24 cellular contexts compared by ENCODE assay signal in genomic region chr17:11981862-11982261, GRCh38. TPM values are rescaled to one million over a fixed set of nuclear protein-coding genes. Genes with fewer than 3 reads are reported as not detected.
DNase-seq lines count a peak whose midpoint lies in the region; FAIRE-seq and TF ChIP-seq lines count a peak whose summit lies in the region.
"Had no signal": no experiment of that assay in that cellular context is flagged by ENCODE, and none has a peak within 500 bp of the region (broad histone marks: within the 10 kb centered on the region; RNA-seq: fewer than 3 reads in every experiment).

No MANE protein-coding gene starts in this region.

- H2AK5ac ChIP-seq in H1 (ENCODE audit: low read depth, low read length) (no peak overlapping the region), mesendoderm (ENCODE audit: low read length) (no peak overlapping the region)

- H4K20me1 ChIP-seq in H1 (replicated peaks in 1 of 2; ENCODE audit: control insufficient read depth in 1 of 2, insufficient read depth in 2 of 2, low read length in 2 of 2) = no peaks in the 10 kb centered on the region
- H4K20me1 ChIP-seq: BLaER1 had no signal

- no peak overlapping the region for H2BK12ac ChIP-seq in H1 (ENCODE audit: low read depth, low read length)

- TF ChIP-seq RAD21 in H1 (IDR thresholded peaks at IDR 0.05 in 1 of 2, conservative IDR thresholded peaks at IDR 0.05 in 1 of 2; ENCODE audit: low read depth in 2 of 2, low read length in 2 of 2) = no peak

- H4K91ac ChIP-seq in H1 (replicated peaks; ENCODE audit: insufficient read length, low read length) = no peak overlapping the region

- no peak for TF ChIP-seq CTCF in MCF 10A (IDR thresholded peaks at IDR 0.05; ENCODE audit: unreplicated experiment)
- TF ChIP-seq CTCF in breast epithelium (IDR thresholded peaks at IDR 0.05) = no peak
- no peak for TF ChIP-seq CTCF in H1 (IDR thresholded peaks at IDR 0.05; ENCODE audit: control extremely low read depth in 1 of 3, insufficient read depth in 1 of 3, low read depth in 1 of 3, low read length in 3 of 3)
- TF ChIP-seq CTCF in ascending aorta (IDR thresholded peaks at IDR 0.05) = no peak
- no peak for TF ChIP-seq CTCF in GM10248 (IDR thresholded peaks at IDR 0.05; ENCODE audit: control extremely low read depth, extremely low read depth, low read depth, missing control alignments)
- TF ChIP-seq CTCF in BE2C (IDR thresholded peaks at IDR 0.05; ENCODE audit: low read depth, low read length) = no peak

- no peak for TF ChIP-seq POLR2A in breast epithelium (IDR thresholded peaks at IDR 0.05)
- no peak for TF ChIP-seq POLR2A in H1 (IDR thresholded peaks at IDR 0.05; ENCODE audit: control extremely low read depth in 1 of 2, low read depth in 2 of 2, low read length in 2 of 2)

- H3K18ac ChIP-seq in H1 (ENCODE audit: extremely low read depth, low read length) (no peak overlapping the region), mesendoderm (ENCODE audit: low read length) (no peak overlapping the region)

- H4K5ac ChIP-seq in H1 (ENCODE audit: insufficient read length, low read depth, low read length) (no peak overlapping the region), mesendoderm (ENCODE audit: low read length) (no peak overlapping the region)

- H3K36me3 ChIP-seq in breast epithelium (no peaks in the 10 kb centered on the region), SK-N-MC (ENCODE audit: insufficient read depth, low read length) (peaks cover 27% of the 10 kb centered on the region), H1 (ENCODE audit: control insufficient read depth in 2 of 4, insufficient read depth in 4 of 4, low read length in 3 of 4) (peaks cover 0 to 27% (median 8%) of the 10 kb centered on the region in 4 experiments; a peak in 5 of 8 replicates), mesendoderm (ENCODE audit: control insufficient read depth, insufficient read depth, low read length) (no peaks in the 10 kb centered on the region), ascending aorta (peaks cover 22 to 43% of the 10 kb centered on the region in 2 donors), BE2C (no peaks in the 10 kb centered on the region)

- H4K8ac ChIP-seq in H1 (ENCODE audit: extremely low read depth, insufficient read depth, low read length) (no peak overlapping the region), mesendoderm (ENCODE audit: low read depth, low read length) (no peak overlapping the region)

- H2BK20ac ChIP-seq in H1 (ENCODE audit: low read length) = no peak overlapping the region

- no peak for TF ChIP-seq EP300 in H1 (IDR thresholded peaks at IDR 0.05; ENCODE audit: borderline replicate concordance in 1 of 2, low read depth in 2 of 2, low read length in 2 of 2)

- no peaks in the 10 kb centered on the region for H3K79me2 ChIP-seq in H1 (ENCODE audit: control insufficient read depth in 1 of 2, insufficient read depth in 2 of 2, low read length in 2 of 2)
- H3K79me2 ChIP-seq in mesendoderm (ENCODE audit: control insufficient read depth, insufficient read depth, low read length) = no peaks in the 10 kb centered on the region

- H2BK15ac ChIP-seq in H1 (ENCODE audit: low read length) = no peak overlapping the region
- H2BK15ac ChIP-seq in mesendoderm (replicated peaks; ENCODE audit: low read depth) = no peak overlapping the region

- H3K27ac Mint-ChIP-seq in MCF 10A (ENCODE audit: low read depth, unreplicated experiment) = peak overlapping the region; percentile 27
- H3K27ac Mint-ChIP-seq: CD4-positive, alpha-beta T cell had no signal

- H3K9me3 Mint-ChIP-seq in MCF 10A (ENCODE audit: unreplicated experiment) = no peaks in the 10 kb centered on the region
- H3K9me3 Mint-ChIP-seq: CD4-positive, alpha-beta T cell; CD8-positive, alpha-beta memory T cell had no signal

- H3K9me3 ChIP-seq in breast epithelium = no peaks in the 10 kb centered on the region
- no peaks in the 10 kb centered on the region for H3K9me3 ChIP-seq in SK-N-MC (ENCODE audit: low read depth, low read length)
- no peaks in the 10 kb centered on the region for H3K9me3 ChIP-seq in H1 (ENCODE audit: insufficient read depth in 2 of 2, low read depth in 1 of 2, low read length in 1 of 2)
- H3K9me3 ChIP-seq in ascending aorta = no peaks in the 10 kb centered on the region
- no peaks in the 10 kb centered on the region for H3K9me3 ChIP-seq in BE2C
- H3K9me3 ChIP-seq: A549, BLaER1 had no signal

- H3K23ac ChIP-seq in H1 (ENCODE audit: insufficient read length) = no peak overlapping the region
- H3K23ac ChIP-seq in mesendoderm (ENCODE audit: low read length) = no peak overlapping the region

- no peak overlapping the region for H3K4me2 ChIP-seq in H1 (ENCODE audit: insufficient read depth in 1 of 2, low read depth in 2 of 2, low read length in 2 of 2)
- H3K4me2 ChIP-seq in mesendoderm (ENCODE audit: low read length) = no peak overlapping the region
- H3K4me2 ChIP-seq: A549, BLaER1 had no signal

- H2BK120ac ChIP-seq in H1 (replicated peaks; ENCODE audit: low read depth, low read length) (no peak overlapping the region), mesendoderm (ENCODE audit: low read depth, low read length) (no peak overlapping the region)

- WGBS in H1 (ENCODE audit: extremely low coverage in 1 of 2, insufficient coverage in 1 of 2, insufficient read length in 1 of 2, insufficient replicate concordance in 2 of 2, low coverage in 1 of 2, low lambda C conversion rate in 2 of 2, missing lambda C conversion rate in 1 of 2), 2 experiments = 81% methylated on average over 4 of the region's 4 CpGs; no CpG with 5 or more reads in 1 of the 2 experiments
- no CpG with 5 or more reads among the region's 4 CpGs for WGBS in mesendoderm (ENCODE audit: extremely low coverage, insufficient coverage, low lambda C conversion rate)

- intact Hi-C loops in MCF 10A (cut with micrococcal nuclease) = loop anchor here (10.0 kb wide), 4 partner anchors 237 to 1247 kb away; partner anchors contain the start of gene TMEM220
- intact Hi-C loops in breast epithelium (cut with DNase I; ENCODE audit: low total_unique reads) = no loop called here
- intact Hi-C loops in ascending aorta (cut with DNase I) = no loop called here

- H3K4me3 ChIP-seq in breast epithelium (no peak overlapping the region), SK-N-MC (peak overlapping the region; percentile 36), H1 (ENCODE audit: extremely low read depth in 1 of 4, insufficient read depth in 2 of 4, low read depth in 3 of 4, low read length in 4 of 4) (no peak overlapping the region), mesendoderm (ENCODE audit: low read length) (no peak overlapping the region), ascending aorta (no peak overlapping the region), BE2C (ENCODE audit: low read depth, low read length) (no peak overlapping the region)
- H3K4me3 ChIP-seq: A549, BLaER1 had no signal

- no peak for DNase-seq in MCF 10A (ENCODE audit: unreplicated experiment)
- no peak for DNase-seq in breast epithelium (ENCODE audit: low spot score in 2 of 2)
- DNase-seq in SK-N-MC (ENCODE audit: low read depth, low spot score) = no peak
- no peak for DNase-seq in H1 (ENCODE audit: low read depth in 1 of 2, low spot score in 2 of 2)
- peak; percentile 57 for DNase-seq in mesendoderm
- no peak for DNase-seq in ascending aorta (ENCODE audit: low spot score in 2 of 2)
- no peak for DNase-seq in GM10248 (ENCODE audit: extremely low spot score)
- no peak for DNase-seq in BE2C
- DNase-seq: 8988T; ACHN; CD4-positive, alpha-beta T cell; CD8-positive, alpha-beta memory T cell; DMS 273 treated with DMSO at 0.1 percent for 48 hours; DMS79; EL; GDM1; GOT3; H7 had no signal

- H3K27ac ChIP-seq in breast epithelium (no peak overlapping the region), SK-N-MC (0 out of 2 replicates have a peak overlapping the region, but pooled peaks have one; percentile 11), H1 (ENCODE audit: low read depth, low read length) (no peak overlapping the region), mesendoderm (ENCODE audit: low read depth, low read length) (no peak overlapping the region), ascending aorta (no peak overlapping the region)
- H3K27ac ChIP-seq: A549, BLaER1, C4-2B had no signal

- H3K23me2 ChIP-seq in H1 (ENCODE audit: low read depth, low read length) = no peaks in the 10 kb centered on the region

- peaks cover 23% of the 10 kb centered on the region for H3K36me3 Mint-ChIP-seq in MCF 10A (ENCODE audit: insufficient read depth, unreplicated experiment)

- H3K9ac ChIP-seq in SK-N-MC (ENCODE audit: insufficient read length) (no peak overlapping the region), H1 (replicated peaks in 1 of 4; ENCODE audit: extremely low read depth in 1 of 4, low read depth in 3 of 4, low read length in 3 of 4) (no peak overlapping the region), mesendoderm (ENCODE audit: low read length) (no peak overlapping the region)
- H3K9ac ChIP-seq: BLaER1 had no signal

- CTCF ChIA-PET in MCF 10A (lab: Yijun Ruan, JAX) (interaction anchor here (0.6 to 7.5 kb wide), 11 partner anchors 8 to 1107 kb away, joined by 3 to 48 read pairs (median 5); partner anchors contain the start of gene ZNF18), H1 (lab: Charles Lee; ENCODE audit: partially characterized antibody) (interaction anchor here (0.6 to 2.4 kb wide), 6 partner anchors 10 to 713 kb away, joined by 3 to 10 read pairs (median 4); no protein-coding TSS in a partner anchor), GM10248 (lab: Yijun Ruan, JAX) (no interaction called here)

- H3K56ac ChIP-seq in H1 (replicated peaks; ENCODE audit: insufficient read length, low read depth, low read length) (no peak overlapping the region), mesendoderm (ENCODE audit: low read length) (no peak overlapping the region)

- FAIRE-seq in H1 (lab: Jason Lieb, UNC) = peak; percentile 36
- FAIRE-seq: D721Med, GM12891, GM18507 had no signal

- H3K4me3 Mint-ChIP-seq in MCF 10A (ENCODE audit: unreplicated experiment) = no peak overlapping the region
- H3K4me3 Mint-ChIP-seq: CD4-positive, alpha-beta T cell; CD8-positive, alpha-beta memory T cell had no signal

- H3K4ac ChIP-seq in H1 (replicated peaks; ENCODE audit: insufficient read length, low read depth, low read length) = no peak overlapping the region
- no peak overlapping the region for H3K4ac ChIP-seq in mesendoderm (ENCODE audit: low read depth, low read length)

- POLR2A ChIA-PET in MCF 10A (lab: Yijun Ruan, JAX) = interaction anchor here (1.2 to 2.7 kb wide), 3 partner anchors 15 to 41 kb away, joined by 3 to 15 read pairs (median 14); partner anchors contain the start of gene ZNF18
- POLR2A ChIA-PET in H1 (lab: Charles Lee; ENCODE audit: partially characterized antibody) = no interaction called here
- POLR2A ChIA-PET in GM10248 (lab: Yijun Ruan, JAX) = no interaction called here

- H3K79me1 ChIP-seq in H1 (ENCODE audit: low read depth, low read length) = no peaks in the 10 kb centered on the region
- H3K79me1 ChIP-seq in mesendoderm (ENCODE audit: low read length) = no peaks in the 10 kb centered on the region

- BruUV-seq in MCF 10A (replicated peaks; lab: Mats Ljungman, UMichigan) = no TSS peak

- H3K4me1 Mint-ChIP-seq in MCF 10A (ENCODE audit: insufficient read depth, unreplicated experiment) = peaks cover 7% of the 10 kb centered on the region

- no peaks in the 10 kb centered on the region for H3K27me3 Mint-ChIP-seq in MCF 10A (ENCODE audit: insufficient read depth, unreplicated experiment)
- H3K27me3 Mint-ChIP-seq: CD4-positive, alpha-beta T cell; CD8-positive, alpha-beta memory T cell had no signal

- H3K4me1 ChIP-seq in breast epithelium (no peaks in the 10 kb centered on the region), H1 (replicated peaks in 1 of 4; ENCODE audit: control insufficient read depth in 3 of 4, insufficient read depth in 4 of 4, low read length in 3 of 4) (peaks cover 0 to 4% (median 2%) of the 10 kb centered on the region in 4 experiments; a peak in 2 of 7 replicates), mesendoderm (ENCODE audit: control insufficient read depth, low read depth, low read length) (peaks cover 2% of the 10 kb centered on the region), ascending aorta (peaks cover 0 to 4% of the 10 kb centered on the region in 2 donors), BE2C (no peaks in the 10 kb centered on the region)
- H3K4me1 ChIP-seq: A549, BLaER1 had no signal

- no peak overlapping the region for H3K14ac ChIP-seq in H1 (ENCODE audit: insufficient read length)

- H3K27me3 ChIP-seq in breast epithelium = no peaks in the 10 kb centered on the region
- H3K27me3 ChIP-seq in H1 (replicated peaks in 1 of 4; ENCODE audit: control insufficient read depth in 3 of 4, extremely low read depth in 1 of 4, insufficient read depth in 3 of 4, low read length in 3 of 4) = no peaks in the 10 kb centered on the region
- no peaks in the 10 kb centered on the region for H3K27me3 ChIP-seq in mesendoderm (ENCODE audit: insufficient read depth, low read length, poor library complexity)
- H3K27me3 ChIP-seq in ascending aorta = no peaks in the 10 kb centered on the region
- H3K27me3 ChIP-seq in BE2C = no peaks in the 10 kb centered on the region
- H3K27me3 ChIP-seq: BLaER1 had no signal

- H2BK5ac ChIP-seq in H1 (ENCODE audit: low read depth, low read length) (no peak overlapping the region), mesendoderm (ENCODE audit: low read length) (no peak overlapping the region)

- no peak overlapping the region for H2AFZ ChIP-seq in H1 (ENCODE audit: low read length)

RNA-seq across cellular contexts. Expression of gene ZNF18, which starts 15.4 kb away (rescaled TPM):
- total RNA-seq in MCF 10A (2022) (4.6 and 7.3 TPM in 2 replicates), breast epithelium (10 to 100 TPM in 2 of 3 donors, 1 to 10 TPM in 1; 7.5 to 11.6 (median 10.2) TPM), ascending aorta (11.6 TPM)
- 9.3 and 9.9 TPM in 2 replicates for total RNA-seq in H1 (2021; fragmentation: NEBNext Ultra II Directional; extraction: Animal tissue kit (Norgen Biotek cat#: 25700))
- polyA plus RNA-seq in H1 (2011; rRNA removed) = 2.9 and 3.0 TPM in 2 replicates
- 5.2 TPM for polyA plus RNA-seq in H1 (2011; cell fraction: cytosol; rRNA removed)
- polyA plus RNA-seq in H1 (2011; cell fraction: nucleus; rRNA removed) = 6.7 TPM
- polyA plus RNA-seq in H1 (2012, experiment 1 of 2) = 5.0 to 8.5 TPM (median 7.0 TPM) in 4 replicates
- polyA plus RNA-seq in H1 (2012, experiment 2 of 2) = 2.8 TPM
- polyA plus RNA-seq in H1 (2013, experiment 1 of 2) = 7.2 TPM
- 6.4 TPM for polyA plus RNA-seq in H1 (2013, experiment 2 of 2)
- polyA minus RNA-seq in H1 (2011; rRNA and poly(A)+ RNA removed) = 9.3 and 10.0 TPM in 2 replicates
- polyA minus RNA-seq in H1 (2011; cell fraction: cytosol; rRNA and poly(A)+ RNA removed) = 6.0 TPM
- polyA minus RNA-seq in H1 (2011; cell fraction: nucleus; rRNA and poly(A)+ RNA removed) = 7.0 TPM
- 5.4 TPM for polyA plus RNA-seq in mesendoderm (2013, experiment 1 of 2)
- polyA plus RNA-seq in mesendoderm (2013, experiment 2 of 2) = 5.6 TPM
- polyA plus RNA-seq in BE2C (2012; ENCODE audit: insufficient read depth, insufficient read length, low read depth) = 9.4 TPM

RNA-seq across cellular contexts. Expression of gene MAP2K4, which starts 38.8 kb away (rescaled TPM):
- 29.2 and 42.3 TPM in 2 replicates for total RNA-seq in MCF 10A (2022)
- total RNA-seq in breast epithelium = 10 to 100 TPM; 23.2 to 47.6 (median 38.7) TPM
- 37.3 and 39.1 TPM in 2 replicates for total RNA-seq in H1 (2021; fragmentation: NEBNext Ultra II Directional; extraction: Animal tissue kit (Norgen Biotek cat#: 25700))
- polyA plus RNA-seq in H1 (2011; rRNA removed) = 6.7 and 14.2 TPM in 2 replicates
- polyA plus RNA-seq in H1 (2011; cell fraction: cytosol; rRNA removed) = 14.1 TPM
- 7.9 TPM for polyA plus RNA-seq in H1 (2011; cell fraction: nucleus; rRNA removed)
- 13.7 to 22.6 TPM (median 16.6 TPM) in 4 replicates for polyA plus RNA-seq in H1 (2012, experiment 1 of 2)
- 1.6 TPM for polyA plus RNA-seq in H1 (2012, experiment 2 of 2)
- 16.6 TPM for polyA plus RNA-seq in H1 (2013, experiment 1 of 2)
- 17.9 TPM for polyA plus RNA-seq in H1 (2013, experiment 2 of 2)
- 26.5 and 38.3 TPM in 2 replicates for polyA minus RNA-seq in H1 (2011; rRNA and poly(A)+ RNA removed)
- 12.8 TPM for polyA minus RNA-seq in H1 (2011; cell fraction: cytosol; rRNA and poly(A)+ RNA removed)
- polyA minus RNA-seq in H1 (2011; cell fraction: nucleus; rRNA and poly(A)+ RNA removed) = 26.2 TPM
- 23.6 TPM for polyA plus RNA-seq in mesendoderm (2013, experiment 1 of 2)
- 23.7 TPM for polyA plus RNA-seq in mesendoderm (2013, experiment 2 of 2)
- total RNA-seq in ascending aorta = 54.5 TPM
- polyA plus RNA-seq in BE2C (2012; ENCODE audit: insufficient read depth, insufficient read length, low read depth) = 6.7 TPM
